In genomic region chr7:79340212-79340611, GRCh38 we compare ENCODE assay signal across 17 cellular contexts.
A peak's percentile ranks its signal among the peaks of the same experiment; 100 is the strongest.
DNase-seq lines count a peak whose midpoint lies in the region; ATAC-seq and TF ChIP-seq lines count a peak whose summit lies in the region.
"Had no signal": no experiment of that assay in that cellular context is flagged by ENCODE, and none has a peak within 500 bp of the region (broad histone marks: within the 10 kb centered on the region; RNA-seq: fewer than 3 reads in every experiment).

No MANE protein-coding gene starts in this region.

- no peaks in the 10 kb centered on the region for H3K36me3 ChIP-seq in CD8-positive, alpha-beta T cell (ENCODE audit: insufficient read depth, low read length)
- no peaks in the 10 kb centered on the region for H3K36me3 ChIP-seq in ovary
- H3K36me3 ChIP-seq: SJCRH30 had no signal

- DNase-seq in NCI-H226 (peak; percentile 5), chondrocyte (ENCODE audit: low spot score) (no peak), kidney glomerular epithelial cell (lab: John Stamatoyannopoulos, UW) (peak; percentile 51), midbrain (lab: John Stamatoyannopoulos, UW) (no peak), RWPE1 (ENCODE audit: low spot score) (no peak), ovary (no peak)
- no peak for DNase-seq in CD8-positive, alpha-beta T cell
- DNase-seq: ACHN, DMS79, GOT3, KBM-7, MV-4-11, NCI-H187 treated with DMSO at 0.1 percent for 48 hours, NCI-H2227 treated with DMSO at 0.1 percent for 48 hours, NCI-H524, SJCRH30 had no signal

- H3K9me3 Mint-ChIP-seq in chondrocyte (ENCODE audit: low read depth), result no peaks in the 10 kb centered on the region
- H3K9me3 Mint-ChIP-seq in CD8-positive, alpha-beta T cell, result no peaks in the 10 kb centered on the region

- H3K4me1 ChIP-seq in CD8-positive, alpha-beta T cell (ENCODE audit: insufficient read depth, low read length), result no peaks in the 10 kb centered on the region
- no peaks in the 10 kb centered on the region for H3K4me1 ChIP-seq in ovary (ENCODE audit: insufficient read depth)
- H3K4me1 ChIP-seq: SJCRH30 had no signal

- POLR2A ChIA-PET in CD8-positive, alpha-beta T cell (lab: Charles Lee), result no interaction called here
- POLR2A ChIA-PET in RWPE1 (lab: Yijun Ruan, JAX; ENCODE audit: low non-redundant PET), result no interaction called here

- H3K4me1 Mint-ChIP-seq in chondrocyte (ENCODE audit: low read depth), result peaks cover 6% of the 10 kb centered on the region
- H3K4me1 Mint-ChIP-seq in CD8-positive, alpha-beta T cell (ENCODE audit: low read depth), result no peaks in the 10 kb centered on the region

- no peak for ATAC-seq in CD8-positive, alpha-beta T cell

- no peaks in the 10 kb centered on the region for H3K9me3 ChIP-seq in CD8-positive, alpha-beta T cell (ENCODE audit: low read length)
- H3K9me3 ChIP-seq in ovary, result no peaks in the 10 kb centered on the region
- H3K9me3 ChIP-seq: SJCRH30 had no signal

- no peak overlapping the region for H3K27ac ChIP-seq in CD8-positive, alpha-beta T cell (ENCODE audit: low read depth, low read length)
- H3K27ac ChIP-seq in RWPE1, result no peak overlapping the region
- no peak overlapping the region for H3K27ac ChIP-seq in ovary
- H3K27ac ChIP-seq: C4-2B, SJCRH30 had no signal

- H3K27me3 ChIP-seq in CD8-positive, alpha-beta T cell (ENCODE audit: insufficient read depth, low read length), result no peaks in the 10 kb centered on the region
- H3K27me3 ChIP-seq in ovary, result no peaks in the 10 kb centered on the region
- H3K27me3 ChIP-seq: SJCRH30 had no signal

- no peak overlapping the region for H3K4me3 ChIP-seq in CD8-positive, alpha-beta T cell (ENCODE audit: low read depth, low read length)
- no peak overlapping the region for H3K4me3 ChIP-seq in ovary
- H3K4me3 ChIP-seq: SJCRH30 had no signal

- no peak overlapping the region for H3K4me3 Mint-ChIP-seq in chondrocyte (ENCODE audit: unreplicated experiment)
- H3K4me3 Mint-ChIP-seq in CD8-positive, alpha-beta T cell, result no peak overlapping the region

- peaks cover under 1% of the 10 kb centered on the region for H3K27me3 Mint-ChIP-seq in chondrocyte (ENCODE audit: low read depth)
- H3K27me3 Mint-ChIP-seq in CD8-positive, alpha-beta T cell (ENCODE audit: low read depth), result no peaks in the 10 kb centered on the region

- intact Hi-C loops in CD8-positive, alpha-beta T cell (cut with DNase I, micrococcal nuclease), result no loop called here
- intact Hi-C loops in ovary (cut with DNase I), result no loop called here

- no peak for TF ChIP-seq EP300 in ovary (IDR thresholded peaks at IDR 0.05)

- no peaks in the 10 kb centered on the region for H3K36me3 Mint-ChIP-seq in chondrocyte (ENCODE audit: low read depth)
- H3K36me3 Mint-ChIP-seq in CD8-positive, alpha-beta T cell, result no peaks in the 10 kb centered on the region

- no peak for TF ChIP-seq POLR2A in ovary (IDR thresholded peaks at IDR 0.05)

- TF ChIP-seq CTCF in chondrocyte (IDR thresholded peaks at IDR 0.05) (no peak), RWPE1 (conservative IDR thresholded peaks at IDR 0.05; ENCODE audit: low read depth) (no peak), ovary (IDR thresholded peaks at IDR 0.05) (no peak)
- no peak for TF ChIP-seq CTCF in CD8-positive, alpha-beta T cell (IDR thresholded peaks at IDR 0.05)

- CTCF ChIA-PET in CD8-positive, alpha-beta T cell (lab: Charles Lee), result no interaction called here
- CTCF ChIA-PET in RWPE1 (lab: Yijun Ruan, JAX), result no interaction called here

- peak overlapping the region; percentile 39 for H3K27ac Mint-ChIP-seq in chondrocyte (ENCODE audit: unreplicated experiment)
- H3K27ac Mint-ChIP-seq in CD8-positive, alpha-beta T cell, result no peak overlapping the region

Comparison
In these comparisons a context has a peak if more than half of its experiments do, and no peak if none do; other contexts are left out.
1. DNase-seq: peak in NCI-H226 (single experiment) and kidney glomerular epithelial cell (single experiment); none in chondrocyte (single experiment), CD8-positive, alpha-beta T cell (0 of 7), midbrain (single experiment), RWPE1 (single experiment) and ovary (0 of 5).